Comparison of ENCODE assay signal across 8 cellular contexts in the genomic region with DNA sequence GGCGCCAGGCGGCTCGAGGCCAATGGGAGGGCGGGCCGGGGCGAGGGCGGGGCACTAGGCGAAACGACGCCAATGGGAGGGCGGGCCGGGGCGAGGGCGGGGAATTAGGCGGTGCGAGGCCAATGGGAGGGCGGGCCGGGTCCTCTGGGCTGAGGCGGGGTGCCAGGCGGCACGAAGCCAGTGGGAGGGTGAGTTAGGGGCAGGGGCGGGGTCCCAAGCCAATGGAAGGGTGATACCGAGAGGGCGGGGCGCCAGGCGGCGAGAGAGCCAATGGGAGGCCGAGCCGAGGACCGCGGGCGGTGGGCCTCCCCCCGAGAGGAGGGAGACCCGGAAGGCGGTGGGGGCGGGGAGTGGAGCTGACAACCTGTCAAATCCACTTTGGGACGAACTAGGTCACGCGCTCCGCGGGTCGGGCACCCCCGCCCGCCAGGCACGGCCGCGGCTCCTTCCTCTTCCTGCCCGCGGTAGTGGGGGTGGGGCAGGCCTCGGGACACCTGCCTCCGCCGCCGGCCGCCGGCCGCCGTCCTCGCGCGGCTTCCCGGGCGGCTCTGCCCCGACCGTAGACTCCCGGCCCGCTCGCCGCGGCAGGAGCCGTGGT. TPM values are rescaled to one million over a fixed set of nuclear protein-coding genes. Genes with fewer than 3 reads are reported as not detected.
DNase-seq lines count a peak whose midpoint lies in the region; ATAC-seq and TF ChIP-seq lines count a peak whose summit lies in the region.

No MANE protein-coding gene starts in this region.

- no peak overlapping the region for H3K27ac ChIP-seq in H9 (ENCODE audit: insufficient read length, low read depth, low read length)
- peak overlapping the region; percentile 96 for H3K27ac ChIP-seq in neural cell (ENCODE audit: low read length)

- peaks cover 15% of the 10 kb centered on the region for H3K4me1 ChIP-seq in ES-I3 (ENCODE audit: insufficient read depth, low read length)
- no peaks in the 10 kb centered on the region for H3K4me1 ChIP-seq in H9 (ENCODE audit: insufficient read depth, low read length)

- H3K27me3 ChIP-seq in H9 (ENCODE audit: insufficient read depth, low read length), result no peaks in the 10 kb centered on the region
- H3K27me3 ChIP-seq in neural cell (ENCODE audit: insufficient read depth, low read depth, low read length), result no peaks in the 10 kb centered on the region

- no peak overlapping the region for H4K8ac ChIP-seq in H9 (replicated peaks; ENCODE audit: insufficient read length, low read depth, low read length)

- H2BK12ac ChIP-seq in H9 (ENCODE audit: insufficient read length, low read depth, low read length), result no peak overlapping the region

- H2BK120ac ChIP-seq in H9 (ENCODE audit: low read depth, low read length, poor library complexity, severe bottlenecking), result no peak overlapping the region

- no peak overlapping the region for H2BK20ac ChIP-seq in H9 (ENCODE audit: low read depth, low read length, poor library complexity, severe bottlenecking)

- H4K20me1 ChIP-seq in H9 (ENCODE audit: control insufficient read depth, insufficient read depth, insufficient read length) (no peaks in the 10 kb centered on the region), neural cell (ENCODE audit: insufficient read depth) (no peaks in the 10 kb centered on the region)

- H3K9me2 ChIP-seq in neural cell (ENCODE audit: insufficient read depth, low read length), result no peaks in the 10 kb centered on the region

- no peaks in the 10 kb centered on the region for H3F3A ChIP-seq in neural cell (ENCODE audit: insufficient read depth, low read length, poor library complexity, severe bottlenecking)

- no peaks in the 10 kb centered on the region; a peak in 1 of 7 replicates for H3K36me3 Mint-ChIP-seq in H9 (ENCODE audit: insufficient read depth in 1 of 3, low read depth in 3 of 3)

- H3T11ph ChIP-seq in H9 (ENCODE audit: low read length), result no peak overlapping the region

- H2BK5ac ChIP-seq in H9 (ENCODE audit: insufficient read length, low read length), result no peak overlapping the region

- no peak overlapping the region for H3K14ac ChIP-seq in H9 (ENCODE audit: insufficient read depth, low read length)

- H4K91ac ChIP-seq in H9 (ENCODE audit: insufficient read length, low read depth, low read length), result no peak overlapping the region

- peak overlapping the region; percentile 71 to 89 for H3K4me3 Mint-ChIP-seq in H9
- H3K4me3 Mint-ChIP-seq in stimulated activated naive CD8-positive, alpha-beta T cell treated with anti-CD3 and anti-CD28 coated beads, Interleukin-15, amount 100 ng/mL, for 72 hours, result peak overlapping the region; percentile 94 to 96

- no peak overlapping the region for H3K23ac ChIP-seq in H9 (ENCODE audit: insufficient read length, low read depth, low read length)

- TF ChIP-seq CTCF in H9 (conservative IDR thresholded peaks at IDR 0.05) (no peak), fibroblast of villous mesenchyme (IDR thresholded peaks at IDR 0.05; ENCODE audit: insufficient read depth, low read depth, low read length) (no peak), neural cell (IDR thresholded peaks at IDR 0.05; ENCODE audit: poor library complexity, severe bottlenecking) (no peak)

- H3K4me2 ChIP-seq in H9 (ENCODE audit: insufficient read depth, insufficient read length, low read length), result peak overlapping the region; percentile 82
- H3K4me2 ChIP-seq in neural cell (ENCODE audit: low read length), result no peak overlapping the region

- WGBS in H9 (ENCODE audit: extremely low coverage, insufficient read length, low lambda C conversion rate), result no CpG with 5 or more reads among the region's 70 CpGs

- no peak overlapping the region for H3K56ac ChIP-seq in H9 (ENCODE audit: insufficient read length, low read depth, low read length)

- peak; percentile 93 for ATAC-seq in stimulated activated naive CD8-positive, alpha-beta T cell treated with anti-CD3 and anti-CD28 coated beads, Interleukin-15, amount 100 ng/mL, for 72 hours

- H3K9ac ChIP-seq in ES-I3 (ENCODE audit: low read depth, low read length) (peak overlapping the region; percentile 91), H9 (ENCODE audit: extremely low read depth, insufficient read length, low read length) (no peak overlapping the region), neural cell (ENCODE audit: low read length) (peak overlapping the region; percentile 97)

- H3K79me2 ChIP-seq in H9 (ENCODE audit: insufficient read depth, low read length), result no peaks in the 10 kb centered on the region
- peaks cover 5% of the 10 kb centered on the region for H3K79me2 ChIP-seq in neural cell (replicated peaks; ENCODE audit: insufficient read depth, low read length)

- H3K4me3 ChIP-seq in fibroblast of villous mesenchyme (ENCODE audit: low read depth, low read length), result peak overlapping the region; percentile 82
- peak overlapping the region; percentile 82 for H3K4me3 ChIP-seq in neural cell (ENCODE audit: low read length)

- H3K9me3 ChIP-seq in ES-I3 (ENCODE audit: control insufficient read depth, insufficient read depth, low read length) (no peaks in the 10 kb centered on the region), H9 (ENCODE audit: control insufficient read depth, low read depth, low read length) (no peaks in the 10 kb centered on the region), neural cell (ENCODE audit: low read length) (no peaks in the 10 kb centered on the region)

- no peak overlapping the region for H2AK5ac ChIP-seq in H9 (ENCODE audit: insufficient read length, low read length)

- peak; percentile 99 for DNase-seq in H9
- DNase-seq in M059J (ENCODE audit: low read depth), result peak; percentile 99
- DNase-seq in activated gamma-delta T cell (lab: John Stamatoyannopoulos, UW), result peak; percentile 100
- DNase-seq in fibroblast of villous mesenchyme (ENCODE audit: low read depth), result peak; percentile 99
- peak; percentile 100 for DNase-seq in stimulated activated naive CD8-positive, alpha-beta T cell treated with anti-CD3 and anti-CD28 coated beads, Interleukin-15, amount 100 ng/mL, for 72 hours

- H3K4ac ChIP-seq in H9 (ENCODE audit: low read depth, low read length), result no peak overlapping the region

- H2AFZ ChIP-seq in H9 (ENCODE audit: low read length) (no peak overlapping the region), neural cell (ENCODE audit: low read depth, low read length) (peak overlapping the region; percentile 76)

- H3K18ac ChIP-seq in H9 (ENCODE audit: insufficient read length, low read depth, low read length), result no peak overlapping the region

- peak; percentile 83 for TF ChIP-seq EP300 in neural cell (conservative IDR thresholded peaks at IDR 0.05; ENCODE audit: poor library complexity, severe bottlenecking)

- no peaks in the 10 kb centered on the region for H3K27me3 Mint-ChIP-seq in H9 (ENCODE audit: low read depth)
- H3K27me3 Mint-ChIP-seq in stimulated activated naive CD8-positive, alpha-beta T cell treated with anti-CD3 and anti-CD28 coated beads, Interleukin-15, amount 100 ng/mL, for 72 hours, result no peaks in the 10 kb centered on the region

- H3K4me1 Mint-ChIP-seq in H9, result peaks cover 22 to 24% of the 10 kb centered on the region in 2 experiments
- H3K4me1 Mint-ChIP-seq in stimulated activated naive CD8-positive, alpha-beta T cell treated with anti-CD3 and anti-CD28 coated beads, Interleukin-15, amount 100 ng/mL, for 72 hours, result peaks cover 8% of the 10 kb centered on the region

- no peaks in the 10 kb centered on the region for H3K9me3 Mint-ChIP-seq in H9
- no peaks in the 10 kb centered on the region for H3K9me3 Mint-ChIP-seq in stimulated activated naive CD8-positive, alpha-beta T cell treated with anti-CD3 and anti-CD28 coated beads, Interleukin-15, amount 100 ng/mL, for 72 hours

- TF ChIP-seq RAD21 in neural cell (conservative IDR thresholded peaks at IDR 0.05), result no peak

- no peak overlapping the region for H4K5ac ChIP-seq in H9 (ENCODE audit: insufficient read length, low read depth, low read length)

- H3K36me3 ChIP-seq in ES-I3 (ENCODE audit: insufficient read depth, low read length), result no peaks in the 10 kb centered on the region
- no peaks in the 10 kb centered on the region for H3K36me3 ChIP-seq in neural cell (ENCODE audit: insufficient read depth, low read length)

- no peak overlapping the region; a peak in 1 of 7 replicates for H3K27ac Mint-ChIP-seq in H9
- peak overlapping the region in 1 of 2 donors; percentile 12 for H3K27ac Mint-ChIP-seq in stimulated activated naive CD8-positive, alpha-beta T cell treated with anti-CD3 and anti-CD28 coated beads, Interleukin-15, amount 100 ng/mL, for 72 hours

- H3K23me2 ChIP-seq in H9 (ENCODE audit: insufficient read length, low read depth, low read length, poor library complexity, severe bottlenecking), result peaks cover 5% of the 10 kb centered on the region

- no peak overlapping the region for H2BK15ac ChIP-seq in H9 (ENCODE audit: low read depth, low read length)

- peak; percentile 68 for TF ChIP-seq POLR2A in Raji (IDR thresholded peaks at IDR 0.05; ENCODE audit: insufficient read depth, low read depth, low read length)

- no peaks in the 10 kb centered on the region for H3K79me1 ChIP-seq in H9 (ENCODE audit: insufficient read depth, low read depth, low read length, poor library complexity, severe bottlenecking)

TF ChIP-seq in neural cell, 6 proteins besides CTCF, POLR2A, EP300 and RAD21:
- TF ChIP-seq TAF1 (IDR thresholded peaks at IDR 0.05; ENCODE audit: low read depth) (no peak), POLR2AphosphoS5 (IDR thresholded peaks at IDR 0.05) (peak; percentile 80)

RNA-seq across cellular contexts. Expression of a gene that starts 28.0 kb away (rescaled TPM):
- 32.2 and 33.0 TPM in 2 replicates for total RNA-seq in H9 (2021)
- 9.7 and 18.9 TPM in 2 replicates for total RNA-seq in M059J (2014; rRNA removed; shearing (Covaris generic))
- 34.8 and 39.7 TPM in 2 replicates for total RNA-seq in fibroblast of villous mesenchyme
- polyA plus RNA-seq in neural cell, result 29.8 and 32.8 TPM in 2 replicates
- 89.1 and 131 TPM in 2 replicates for polyA minus RNA-seq in neural cell
